Comparison of ENCODE assay signal across 20 cellular contexts in genomic region chr6:126052485-126052884, GRCh38.
"Had no signal": no experiment of that assay in that cellular context is flagged by ENCODE, and none has a peak within 500 bp of the region (broad histone marks: within the 10 kb centered on the region; RNA-seq: fewer than 3 reads in every experiment).

No MANE protein-coding gene starts in this region.

- H3K27ac ChIP-seq: gastrocnemius medialis, left ventricle myocardium inferior, testis, tibial artery had no signal

- H3K4me2 ChIP-seq: smooth muscle cell had no signal

- DNase-seq: cortex of kidney; effector memory CD8-positive, alpha-beta T cell; foreskin fibroblast; gastrocnemius medialis; head of caudate nucleus; left cardiac atrium; left ventricle myocardium inferior; natural killer cell; pancreas; stimulated activated CD4-positive, alpha-beta T cell treated with anti-CD3 and anti-CD28 coated beads, Interleukin-12 subunit alpha, Interleukin-12 subunit beta, amount 100 ng/mL, for 4 hours; stimulated activated CD4-positive, alpha-beta T cell treated with anti-CD3 and anti-CD28 coated beads, Interleukin-1b, Interleukin-23, amount 100 ng/mL, for 48 hours; stimulated activated CD4-positive, alpha-beta T cell treated with anti-CD3 and anti-CD28 coated beads, Interleukin-4, amount 100 ng/mL, for 1 hour; stimulated activated CD8-positive, alpha-beta memory T cell treated with anti-CD3 and anti-CD28 coated beads, Interleukin-4, amount 100 ng/mL, for 48 hours; stimulated activated naive CD4-positive, alpha-beta T cell; stimulated activated naive CD8-positive, alpha-beta T cell treated with anti-CD3 and anti-CD28 coated beads, Interleukin-15, amount 100 ng/mL, for 72 hours; testis; tibial artery had no signal

- H3K4me3 ChIP-seq: gastrocnemius medialis, left ventricle myocardium inferior, lung, pancreas, smooth muscle cell, testis, tibial artery had no signal

- H3K27me3 ChIP-seq: gastrocnemius medialis, pancreas, testis, tibial artery had no signal

- H3K9me3 ChIP-seq: gastrocnemius medialis, left ventricle myocardium inferior, pancreas, testis, tibial artery had no signal

- ATAC-seq: effector memory CD8-positive, alpha-beta T cell; gastrocnemius medialis; left cardiac atrium; natural killer cell; pancreas; sciatic nerve; stimulated activated naive CD8-positive, alpha-beta T cell treated with anti-CD3 and anti-CD28 coated beads, Interleukin-15, amount 100 ng/mL, for 72 hours had no signal
